ENCODE assay signal across 17 cellular contexts in genomic region chr10:100618091-100618615, GRCh38.
DNase-seq lines count a peak whose midpoint lies in the region; ATAC-seq and TF ChIP-seq lines count a peak whose summit lies in the region.
"Had no signal": no experiment of that assay in that cellular context is flagged by ENCODE, and none has a peak within 500 bp of the region (broad histone marks: within the 10 kb centered on the region; RNA-seq: fewer than 3 reads in every experiment).

No MANE protein-coding gene starts in this region.

- H3K4me3 ChIP-seq in heart right ventricle = no peak overlapping the region
- no peak overlapping the region for H3K4me3 ChIP-seq in spleen
- H3K4me3 ChIP-seq: A549; BLaER1 treated with 17β-estradiol and CSF1 and Interleukin-3, amounts not matched to agents 10 nM and 100 nM had no signal

- TF ChIP-seq CTCF in heart right ventricle (IDR thresholded peaks at IDR 0.05) = no peak
- TF ChIP-seq CTCF in spleen (IDR thresholded peaks at IDR 0.05 in 8 of 11, conservative IDR thresholded peaks at IDR 0.05 in 3 of 11) = no peak

- H3K4me1 ChIP-seq in heart right ventricle (no peaks in the 10 kb centered on the region), spleen (no peaks in the 10 kb centered on the region)
- H3K4me1 ChIP-seq: A549; BLaER1 treated with 17β-estradiol and CSF1 and Interleukin-3, amounts not matched to agents 10 nM and 100 nM; Caco-2 had no signal

- intact Hi-C loops in cardiac septum (cut with DNase I) (no loop called here), heart right ventricle (cut with DNase I) (no loop called here), head of caudate nucleus (cut with DNase I) (no loop called here), spleen (cut with DNase I; ENCODE audit: low total_unique reads) (no loop called here)

- DNase-seq in cardiac septum (ENCODE audit: low spot score) (peak; percentile 35), heart right ventricle (no peak), head of caudate nucleus (peak in 30 of 42 donors; percentile 4 to 76 (median 30)), spleen (peak; percentile 56), inferior parietal cortex (ENCODE audit: extremely low spot score) (no peak)
- DNase-seq: AML-193; Caco-2; Calu3; CD4-positive, alpha-beta T cell; CD8-positive, alpha-beta T cell; DMS79 treated with DMSO at 0.1 percent for 48 hours; GF-D8 had no signal

- H3K27ac ChIP-seq in heart right ventricle (no peak overlapping the region), spleen (no peak overlapping the region)
- H3K27ac ChIP-seq: 22Rv1; A549; BLaER1 treated with 17β-estradiol and CSF1 and Interleukin-3, amounts not matched to agents 10 nM and 100 nM; C4-2B had no signal

- no peaks in the 10 kb centered on the region for H3K9me3 ChIP-seq in heart right ventricle
- H3K9me3 ChIP-seq in spleen = no peaks in the 10 kb centered on the region
- H3K9me3 ChIP-seq: BLaER1 treated with 17β-estradiol and CSF1 and Interleukin-3, amounts not matched to agents 10 nM and 100 nM; Caco-2 had no signal

- ATAC-seq in heart right ventricle (no peak), GM21786 (IDR thresholded peaks at IDR 0.05; ENCODE audit: unreplicated experiment) (no peak)
- ATAC-seq: A549; CD8-positive, alpha-beta T cell had no signal

- TF ChIP-seq POLR2A in spleen (IDR thresholded peaks at IDR 0.05) = no peak

- H3K36me3 ChIP-seq in heart right ventricle = no peaks in the 10 kb centered on the region
- no peaks in the 10 kb centered on the region for H3K36me3 ChIP-seq in spleen
- H3K36me3 ChIP-seq: BLaER1 treated with 17β-estradiol and CSF1 and Interleukin-3, amounts not matched to agents 10 nM and 100 nM had no signal

- H3K27me3 ChIP-seq in heart right ventricle = peaks cover 5 to 85% (median 80%) of the 10 kb centered on the region in 7 donors
- peaks cover 0 to 98% (median 31%) of the 10 kb centered on the region in 7 donors for H3K27me3 ChIP-seq in spleen (replicated peaks in 1 of 7)

- 77 to 82% methylated on average over 11 of the region's 11 CpGs for WGBS in heart right ventricle, 2 donors
- WGBS in spleen, 5 donors = 75 to 88% (median 81%) methylated on average over 8 to 11 of the region's 11 CpGs

Comparison
In these comparisons a context has a peak if more than half of its experiments do, and no peak if none do; other contexts are left out.
1. DNase-seq: peak in cardiac septum (single experiment), head of caudate nucleus (30 of 42) and spleen (single experiment); none in heart right ventricle (0 of 2) and inferior parietal cortex (single experiment).